Comparison of ENCODE assay signal across 25 cellular contexts in the genomic region with DNA sequence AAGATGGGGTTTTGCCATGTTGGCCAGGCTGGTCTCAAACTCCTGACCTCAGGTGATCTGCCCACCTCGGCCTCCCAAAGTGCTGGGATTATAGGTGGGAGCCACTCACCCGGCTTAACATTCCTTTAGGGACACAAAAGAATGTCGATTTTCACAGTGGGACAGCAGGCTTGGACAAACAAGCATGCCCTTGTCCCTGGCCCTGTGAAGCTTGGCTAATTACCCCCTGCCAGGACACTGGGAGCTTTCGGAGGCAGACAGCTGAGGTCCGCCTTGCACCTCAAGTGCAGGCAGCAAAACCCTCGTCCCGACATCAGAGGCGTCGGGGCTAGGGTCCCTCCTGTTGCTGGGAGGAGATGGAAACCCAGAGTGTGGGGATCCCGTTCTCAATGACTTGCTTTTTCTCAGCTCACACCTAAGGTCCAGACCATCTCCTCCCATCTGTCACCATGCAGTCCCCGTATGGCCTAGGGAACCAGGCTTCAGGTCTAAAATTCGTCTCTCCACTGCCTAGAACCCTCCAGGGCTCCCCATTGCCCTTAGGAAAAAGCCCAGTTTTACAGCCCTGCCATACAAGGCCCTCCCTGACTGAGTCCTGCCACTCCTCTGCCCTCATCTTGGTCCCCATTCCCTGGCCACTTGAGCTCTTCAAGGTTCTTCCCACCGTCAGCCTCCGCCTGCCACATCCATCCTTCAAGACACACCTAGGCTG. TPM values are rescaled to one million over a fixed set of nuclear protein-coding genes. Genes with fewer than 3 reads are reported as not detected.
A peak's percentile ranks its signal among the peaks of the same experiment; 100 is the strongest.
DNase-seq lines count a peak whose midpoint lies in the region; ATAC-seq, FAIRE-seq and TF ChIP-seq lines count a peak whose summit lies in the region.
"Had no signal": no experiment of that assay in that cellular context is flagged by ENCODE, and none has a peak within 500 bp of the region (broad histone marks: within the 10 kb centered on the region; RNA-seq: fewer than 3 reads in every experiment).

No MANE protein-coding gene starts in this region.

- H3K27ac ChIP-seq in SJCRH30 (peak overlapping the region; percentile 42; the same call in 1 of the 2 replicates), substantia nigra (ENCODE audit: low read depth, low read length, poor library complexity, severe bottlenecking) (peak overlapping the region; percentile 56)
- H3K27ac ChIP-seq: foreskin keratinocyte, neutrophil, spleen, tibial nerve had no signal

- no peaks in the 10 kb centered on the region for H3K9me3 ChIP-seq in SJCRH30 (replicated peaks)
- H3K9me3 ChIP-seq: neutrophil, spleen, tibial nerve had no signal

- H3K27me3 Mint-ChIP-seq in HFFc6 (ENCODE audit: insufficient read depth) = peaks cover 2% of the 10 kb centered on the region
- no peaks in the 10 kb centered on the region for H3K27me3 Mint-ChIP-seq in memory B cell

- peaks cover 30% of the 10 kb centered on the region for H3K4me1 Mint-ChIP-seq in HFFc6 (ENCODE audit: low read depth)
- peaks cover 33% of the 10 kb centered on the region for H3K4me1 Mint-ChIP-seq in memory B cell

- H3K9me3 Mint-ChIP-seq in HFFc6 = no peaks in the 10 kb centered on the region
- H3K9me3 Mint-ChIP-seq in memory B cell = no peaks in the 10 kb centered on the region
- H3K9me3 Mint-ChIP-seq: activated CD4-positive, alpha-beta T cell treated with anti-CD3 and anti-CD28 coated beads, Interleukin-2, amount 10 ng/mL, durations not matched to agents 24 days and 14 days; activated naive CD4-positive, alpha-beta T cell treated with anti-CD3 and anti-CD28 coated beads, Interleukin-2, amount 10 ng/mL, durations not matched to agents 7 days and 5 days; CD8-positive, alpha-beta memory T cell; stimulated activated naive CD8-positive, alpha-beta T cell treated with anti-CD3 and anti-CD28 coated beads, Interleukin-15, Interleukin-2, amounts not matched to agents 100 ng/mL and 50 ng/mL, for 24 hours had no signal

- H3K4me3 Mint-ChIP-seq in HFFc6 (no peak overlapping the region), memory B cell (no peak overlapping the region)
- H3K4me3 Mint-ChIP-seq: activated CD4-positive, alpha-beta T cell treated with anti-CD3 and anti-CD28 coated beads, Interleukin-2, amount 10 ng/mL, durations not matched to agents 24 days and 14 days; activated CD8-positive, alpha-beta memory T cell treated with anti-CD3 and anti-CD28 coated beads, Interleukin-2, amount 10 ng/mL, durations not matched to agents 7 days and 5 days; activated naive CD4-positive, alpha-beta T cell treated with anti-CD3 and anti-CD28 coated beads, Interleukin-2, amount 10 ng/mL, durations not matched to agents 7 days and 5 days; stimulated activated naive CD8-positive, alpha-beta T cell treated with anti-CD3 and anti-CD28 coated beads, Interleukin-15, Interleukin-2, amounts not matched to agents 100 ng/mL and 50 ng/mL, for 24 hours; T-helper 17 cell had no signal

- H3K4me3 ChIP-seq in SJCRH30 = no peak overlapping the region
- H3K4me3 ChIP-seq: spleen, tibial nerve had no signal

- no peak for ATAC-seq in memory B cell (ENCODE audit: low read depth)
- ATAC-seq in GM18519 (IDR thresholded peaks at IDR 0.05; ENCODE audit: low FRiP score, unreplicated experiment) = no peak
- ATAC-seq: activated CD8-positive, alpha-beta memory T cell treated with anti-CD3 and anti-CD28 coated beads, Interleukin-2, amount 10 ng/mL, durations not matched to agents 7 days and 5 days; foreskin keratinocyte; T-helper 17 cell had no signal

- H3K27ac Mint-ChIP-seq in HFFc6 (peak overlapping the region; percentile 1; the same call in 1 of the 2 replicates), memory B cell (peak overlapping the region; percentile 84)
- H3K27ac Mint-ChIP-seq: activated CD4-positive, alpha-beta T cell treated with anti-CD3 and anti-CD28 coated beads, Interleukin-2, amount 10 ng/mL, durations not matched to agents 24 days and 14 days; activated CD8-positive, alpha-beta memory T cell treated with anti-CD3 and anti-CD28 coated beads, Interleukin-2, amount 10 ng/mL, durations not matched to agents 7 days and 5 days; activated naive CD4-positive, alpha-beta T cell treated with anti-CD3 and anti-CD28 coated beads, Interleukin-2, amount 10 ng/mL, durations not matched to agents 7 days and 5 days; CD8-positive, alpha-beta memory T cell; stimulated activated naive CD8-positive, alpha-beta T cell treated with anti-CD3 and anti-CD28 coated beads, Interleukin-15, Interleukin-2, amounts not matched to agents 100 ng/mL and 50 ng/mL, for 24 hours had no signal

- DNase-seq in HFFc6 = no peak
- peak; percentile 79 to 83 for DNase-seq in SJCRH30
- DNase-seq in memory B cell (ENCODE audit: low spot score in 2 of 2) = no peak
- peak in 6 of 49 donors; percentile 11 to 55 (median 27) for DNase-seq in substantia nigra (lab: John Stamatoyannopoulos, UW)
- DNase-seq in cerebellar cortex (ENCODE audit: low spot score) = no peak
- no peak for DNase-seq in Kasumi-1 (lab: John Stamatoyannopoulos, UW)
- no peak for DNase-seq in HTR-8/SVneo (ENCODE audit: insufficient read length, low spot score)
- DNase-seq: activated CD4-positive, alpha-beta T cell treated with anti-CD3 and anti-CD28 coated beads, Interleukin-2, amount 10 ng/mL, durations not matched to agents 24 days and 14 days; activated CD8-positive, alpha-beta memory T cell treated with anti-CD3 and anti-CD28 coated beads, Interleukin-2, amount 10 ng/mL, durations not matched to agents 7 days and 5 days; activated naive CD4-positive, alpha-beta T cell treated with anti-CD3 and anti-CD28 coated beads, Interleukin-2, amount 10 ng/mL, durations not matched to agents 7 days and 5 days; CD8-positive, alpha-beta memory T cell; central memory CD4-positive, alpha-beta T cell; DND-41; effector CD8-positive, alpha-beta T cell; foreskin keratinocyte; NCI-H1092 treated with DMSO at 0.1 percent for 48 hours; NCI-H510A; spleen; stimulated activated CD4-positive, alpha-beta T cell treated with anti-CD3 and anti-CD28 coated beads, Interleukin-4, amount 100 ng/mL, for 1 hour; T-helper 17 cell had no signal

- peaks cover 23% of the 10 kb centered on the region for H3K4me1 ChIP-seq in SJCRH30

- no peak for TF ChIP-seq CTCF in HFFc6 (IDR thresholded peaks at IDR 0.05)

- no peaks in the 10 kb centered on the region for H3K27me3 ChIP-seq in SJCRH30
- H3K27me3 ChIP-seq: foreskin keratinocyte, spleen, tibial nerve had no signal

- FAIRE-seq in HTR-8/SVneo (lab: Jason Lieb, UNC) = no peak
- FAIRE-seq: GM12891 had no signal

- H3K36me3 Mint-ChIP-seq in HFFc6 (ENCODE audit: low read depth) = no peaks in the 10 kb centered on the region
- no peaks in the 10 kb centered on the region for H3K36me3 Mint-ChIP-seq in memory B cell
- H3K36me3 Mint-ChIP-seq: activated CD8-positive, alpha-beta memory T cell treated with anti-CD3 and anti-CD28 coated beads, Interleukin-2, amount 10 ng/mL, durations not matched to agents 7 days and 5 days; activated naive CD4-positive, alpha-beta T cell treated with anti-CD3 and anti-CD28 coated beads, Interleukin-2, amount 10 ng/mL, durations not matched to agents 7 days and 5 days; CD8-positive, alpha-beta memory T cell had no signal

- H3K36me3 ChIP-seq in SJCRH30 = no peaks in the 10 kb centered on the region
- H3K36me3 ChIP-seq: neutrophil, spleen, tibial nerve had no signal

RNA-seq across cellular contexts. Expression of a gene that starts 6.3 kb away (rescaled TPM):
- 10 to 100 TPM; 27.9 to 37.5 (median 34.5) TPM for total RNA-seq in HFFc6 (2021; fragmentation: NEBNext Ultra II Directional; extraction: Animal tissue kit (Norgen Biotek cat#: 25700))
- 29.1 and 29.7 TPM in 2 replicates for total RNA-seq in SJCRH30 (2014; rRNA removed; shearing (Covaris generic))

RNA-seq across cellular contexts. Expression of a gene that starts 28.7 kb away (rescaled TPM):
- total RNA-seq in HFFc6 (2021; fragmentation: NEBNext Ultra II Directional; extraction: Animal tissue kit (Norgen Biotek cat#: 25700)) = 10 to 100 TPM; 16.8 to 37.7 (median 34.0) TPM
- 111 and 112 TPM in 2 replicates for total RNA-seq in SJCRH30 (2014; rRNA removed; shearing (Covaris generic))

Comparison
In these comparisons a context has a peak if more than half of its experiments do, and no peak if none do; other contexts are left out.
1. DNase-seq: peak in SJCRH30 (2 of 2); none in HFFc6 (single experiment), memory B cell (0 of 2), cerebellar cortex (single experiment), Kasumi-1 (0 of 2) and HTR-8/SVneo (single experiment).